ENCODE assay signal across 16 cellular contexts in genomic region chr1:24486296-24487065, GRCh38. TPM values are rescaled to one million over a fixed set of nuclear protein-coding genes. Genes with fewer than 3 reads are reported as not detected.
DNase-seq lines count a peak whose midpoint lies in the region; ATAC-seq and TF ChIP-seq lines count a peak whose summit lies in the region.
"Had no signal": no experiment of that assay in that cellular context is flagged by ENCODE, and none has a peak within 500 bp of the region (broad histone marks: within the 10 kb centered on the region; RNA-seq: fewer than 3 reads in every experiment).

No MANE protein-coding gene starts in this region.

- peaks cover 45% of the 10 kb centered on the region for H3K4me1 Mint-ChIP-seq in activated CD8-positive, alpha-beta memory T cell treated with anti-CD3 and anti-CD28 coated beads, Interleukin-2, amount 10 ng/mL, durations not matched to agents 7 days and 5 days
- peaks cover 65% of the 10 kb centered on the region for H3K4me1 Mint-ChIP-seq in activated T-helper 1 cell treated with anti-CD3 and anti-CD28 coated beads, Interleukin-12 subunit alpha, Interleukin-12 subunit beta, Interleukin-2, Interleukin-4 antibody, amounts not matched to agents 30 ng/mL and 10 ng/mL and 1 ng/mL, durations not matched to agents 14 hours and 24 hours and 36 hours (ENCODE audit: low read depth)
- H3K4me1 Mint-ChIP-seq in stimulated activated effector memory CD8-positive, alpha-beta T cell treated with anti-CD3 and anti-CD28 coated beads, Interleukin-12 subunit alpha, Interleukin-12 subunit beta, amount 100 ng/mL, for 72 hours: peaks cover 31% of the 10 kb centered on the region

- H3K4me1 ChIP-seq in Peyer's patch: peaks cover 0 to 6% (median 0%) of the 10 kb centered on the region in 4 donors
- H3K4me1 ChIP-seq: adrenal gland had no signal

- H3K27me3 Mint-ChIP-seq in activated CD8-positive, alpha-beta memory T cell treated with anti-CD3 and anti-CD28 coated beads, Interleukin-2, amount 10 ng/mL, durations not matched to agents 7 days and 5 days: no peaks in the 10 kb centered on the region
- no peaks in the 10 kb centered on the region for H3K27me3 Mint-ChIP-seq in activated T-helper 1 cell treated with anti-CD3 and anti-CD28 coated beads, Interleukin-12 subunit alpha, Interleukin-12 subunit beta, Interleukin-2, Interleukin-4 antibody, amounts not matched to agents 30 ng/mL and 10 ng/mL and 1 ng/mL, durations not matched to agents 14 hours and 24 hours and 36 hours (ENCODE audit: insufficient read depth)

- H3K9me3 Mint-ChIP-seq in activated CD8-positive, alpha-beta memory T cell treated with anti-CD3 and anti-CD28 coated beads, Interleukin-2, amount 10 ng/mL, durations not matched to agents 7 days and 5 days (ENCODE audit: low read depth): no peaks in the 10 kb centered on the region
- H3K9me3 Mint-ChIP-seq in activated T-helper 1 cell treated with anti-CD3 and anti-CD28 coated beads, Interleukin-12 subunit alpha, Interleukin-12 subunit beta, Interleukin-2, Interleukin-4 antibody, amounts not matched to agents 30 ng/mL and 10 ng/mL and 1 ng/mL, durations not matched to agents 14 hours and 24 hours and 36 hours: peaks cover 8% of the 10 kb centered on the region
- H3K9me3 Mint-ChIP-seq in stimulated activated effector memory CD8-positive, alpha-beta T cell treated with anti-CD3 and anti-CD28 coated beads, Interleukin-12 subunit alpha, Interleukin-12 subunit beta, amount 100 ng/mL, for 72 hours: no peaks in the 10 kb centered on the region
- H3K9me3 Mint-ChIP-seq: natural killer cell treated with Interleukin-12 subunit alpha and Interleukin-12 subunit beta and Interleukin-15 and Interleukin-18, amount 100 ng/mL, for 72 hours had no signal

- CTCF ChIA-PET in activated CD8-positive, alpha-beta memory T cell treated with anti-CD3 and anti-CD28 coated beads, Interleukin-2, amount 10 ng/mL, durations not matched to agents 7 days and 5 days (lab: Charles Lee): interaction anchor here (0.8 to 7.7 kb wide), 8 partner anchors 10 to 156 kb away, joined by 3 to 49 read pairs (median 4); partner anchors contain the start of genes NIPAL3, RCAN3 and STPG1

- H3K27ac Mint-ChIP-seq in activated CD8-positive, alpha-beta memory T cell treated with anti-CD3 and anti-CD28 coated beads, Interleukin-2, amount 10 ng/mL, durations not matched to agents 7 days and 5 days: peak overlapping the region; percentile 84
- H3K27ac Mint-ChIP-seq in activated T-helper 1 cell treated with anti-CD3 and anti-CD28 coated beads, Interleukin-12 subunit alpha, Interleukin-12 subunit beta, Interleukin-2, Interleukin-4 antibody, amounts not matched to agents 30 ng/mL and 10 ng/mL and 1 ng/mL, durations not matched to agents 14 hours and 24 hours and 36 hours: peak overlapping the region; percentile 93
- peak overlapping the region; percentile 78 for H3K27ac Mint-ChIP-seq in stimulated activated effector memory CD8-positive, alpha-beta T cell treated with anti-CD3 and anti-CD28 coated beads, Interleukin-12 subunit alpha, Interleukin-12 subunit beta, amount 100 ng/mL, for 72 hours

- H3K27me3 ChIP-seq in Peyer's patch: no peaks in the 10 kb centered on the region
- H3K27me3 ChIP-seq: adrenal gland had no signal

- TF ChIP-seq POLR2A in Peyer's patch (IDR thresholded peaks at IDR 0.05): no peak

- no peak for DNase-seq in activated CD8-positive, alpha-beta memory T cell treated with anti-CD3 and anti-CD28 coated beads, Interleukin-2, amount 10 ng/mL, durations not matched to agents 7 days and 5 days
- no peak for DNase-seq in activated CD8-positive, alpha-beta memory T cell treated with anti-CD3 and anti-CD28 coated beads for 24 hours
- DNase-seq in Peyer's patch (peak in 2 of 3 donors; percentile 34 to 49), DMS153 (lab: John Stamatoyannopoulos, UW) (no peak), NAMALWA (ENCODE audit: low spot score) (no peak)
- DNase-seq in activated T-helper 1 cell treated with anti-CD3 and anti-CD28 coated beads, Interleukin-12 subunit alpha, Interleukin-12 subunit beta, Interleukin-2, Interleukin-4 antibody, amounts not matched to agents 30 ng/mL and 10 ng/mL and 1 ng/mL, durations not matched to agents 14 hours and 24 hours and 36 hours (ENCODE audit: low spot score): no peak
- DNase-seq in stimulated activated effector memory CD8-positive, alpha-beta T cell treated with anti-CD3 and anti-CD28 coated beads, Interleukin-12 subunit alpha, Interleukin-12 subunit beta, amount 100 ng/mL, for 72 hours (ENCODE audit: low spot score in 2 of 2): no peak
- DNase-seq: adrenal gland, COR-L47, left ventricle myocardium superior, NCI-H1436 treated with DMSO at 0.1 percent for 48 hours, NCI-H446 treated with DMSO at 0.1 percent for 48 hours had no signal

- H3K36me3 ChIP-seq in Peyer's patch: no peaks in the 10 kb centered on the region
- H3K36me3 ChIP-seq: adrenal gland, thoracic aorta had no signal

- ATAC-seq in activated CD8-positive, alpha-beta memory T cell treated with anti-CD3 and anti-CD28 coated beads, Interleukin-2, amount 10 ng/mL, durations not matched to agents 7 days and 5 days: no peak
- ATAC-seq in stimulated activated effector memory CD8-positive, alpha-beta T cell treated with anti-CD3 and anti-CD28 coated beads, Interleukin-12 subunit alpha, Interleukin-12 subunit beta, amount 100 ng/mL, for 72 hours: no peak
- no peak for ATAC-seq in activated CD4-positive, CD25-positive, alpha-beta regulatory T cell treated with anti-CD3 and anti-CD28 coated beads, Interleukin-2, amount 50 U/mL, for 24 hours
- ATAC-seq: left ventricle myocardium superior; natural killer cell treated with Interleukin-12 subunit alpha and Interleukin-12 subunit beta and Interleukin-15 and Interleukin-18, amount 100 ng/mL, for 72 hours had no signal

- peak overlapping the region; percentile 3 for H3K4me3 Mint-ChIP-seq in activated CD8-positive, alpha-beta memory T cell treated with anti-CD3 and anti-CD28 coated beads, Interleukin-2, amount 10 ng/mL, durations not matched to agents 7 days and 5 days
- peak overlapping the region; percentile 59 for H3K4me3 Mint-ChIP-seq in activated T-helper 1 cell treated with anti-CD3 and anti-CD28 coated beads, Interleukin-12 subunit alpha, Interleukin-12 subunit beta, Interleukin-2, Interleukin-4 antibody, amounts not matched to agents 30 ng/mL and 10 ng/mL and 1 ng/mL, durations not matched to agents 14 hours and 24 hours and 36 hours
- peak overlapping the region; percentile 13 for H3K4me3 Mint-ChIP-seq in stimulated activated effector memory CD8-positive, alpha-beta T cell treated with anti-CD3 and anti-CD28 coated beads, Interleukin-12 subunit alpha, Interleukin-12 subunit beta, amount 100 ng/mL, for 72 hours
- H3K4me3 Mint-ChIP-seq: natural killer cell treated with Interleukin-12 subunit alpha and Interleukin-12 subunit beta and Interleukin-15 and Interleukin-18, amount 100 ng/mL, for 72 hours had no signal

- H3K9me3 ChIP-seq in Peyer's patch: no peaks in the 10 kb centered on the region
- H3K9me3 ChIP-seq: adrenal gland, thoracic aorta had no signal

- TF ChIP-seq CTCF in Peyer's patch (IDR thresholded peaks at IDR 0.05): no peak

- peak overlapping the region in 1 of 4 donors; percentile 56 for H3K27ac ChIP-seq in Peyer's patch
- H3K27ac ChIP-seq: adrenal gland, KMS-11, thoracic aorta had no signal

- intact Hi-C loops in activated T-helper 1 cell treated with anti-CD3 and anti-CD28 coated beads, Interleukin-12 subunit alpha, Interleukin-12 subunit beta, Interleukin-2, Interleukin-4 antibody, amounts not matched to agents 30 ng/mL and 10 ng/mL and 1 ng/mL, durations not matched to agents 14 hours and 24 hours and 36 hours (cut with micrococcal nuclease): loop anchor here (10.0 kb wide), 1 partner anchor 438 kb away; no protein-coding TSS in a partner anchor

- H3K4me3 ChIP-seq in Peyer's patch: no peak overlapping the region
- H3K4me3 ChIP-seq: adrenal gland, thoracic aorta had no signal

- H3K36me3 Mint-ChIP-seq in activated CD8-positive, alpha-beta memory T cell treated with anti-CD3 and anti-CD28 coated beads, Interleukin-2, amount 10 ng/mL, durations not matched to agents 7 days and 5 days: peaks cover 5% of the 10 kb centered on the region
- H3K36me3 Mint-ChIP-seq in activated T-helper 1 cell treated with anti-CD3 and anti-CD28 coated beads, Interleukin-12 subunit alpha, Interleukin-12 subunit beta, Interleukin-2, Interleukin-4 antibody, amounts not matched to agents 30 ng/mL and 10 ng/mL and 1 ng/mL, durations not matched to agents 14 hours and 24 hours and 36 hours (ENCODE audit: low read depth): peaks cover 8% of the 10 kb centered on the region
- H3K36me3 Mint-ChIP-seq in stimulated activated effector memory CD8-positive, alpha-beta T cell treated with anti-CD3 and anti-CD28 coated beads, Interleukin-12 subunit alpha, Interleukin-12 subunit beta, amount 100 ng/mL, for 72 hours: peaks cover 5% of the 10 kb centered on the region

RNA-seq across cellular contexts. Expression of gene RCAN3, which starts 16.2 kb away (rescaled TPM):
- total RNA-seq in activated CD8-positive, alpha-beta memory T cell treated with anti-CD3 and anti-CD28 coated beads, Interleukin-2, amount 10 ng/mL, durations not matched to agents 7 days and 5 days: 10 to 100 TPM; 23.9 to 30.6 TPM
- 10 to 100 TPM in 2 of 4 donors, 1 to 10 TPM in 2; 5.4 to 15.7 (median 9.3) TPM for total RNA-seq in Peyer's patch
- 26.5 and 26.8 TPM in 2 replicates for total RNA-seq in activated T-helper 1 cell treated with anti-CD3 and anti-CD28 coated beads, Interleukin-12 subunit alpha, Interleukin-12 subunit beta, Interleukin-2, Interleukin-4 antibody, amounts not matched to agents 30 ng/mL and 10 ng/mL and 1 ng/mL, durations not matched to agents 14 hours and 24 hours and 36 hours

Comparison
In these comparisons a context has a peak if more than half of its experiments do, and no peak if none do; other contexts are left out.
1. DNase-seq: peak in Peyer's patch (2 of 3); none in activated CD8-positive, alpha-beta memory T cell treated with anti-CD3 and anti-CD28 coated beads, Interleukin-2, amount 10 ng/mL, durations not matched to agents 7 days and 5 days (single experiment), activated CD8-positive, alpha-beta memory T cell treated with anti-CD3 and anti-CD28 coated beads for 24 hours (single experiment), activated T-helper 1 cell treated with anti-CD3 and anti-CD28 coated beads, Interleukin-12 subunit alpha, Interleukin-12 subunit beta, Interleukin-2, Interleukin-4 antibody, amounts not matched to agents 30 ng/mL and 10 ng/mL and 1 ng/mL, durations not matched to agents 14 hours and 24 hours and 36 hours (single experiment), stimulated activated effector memory CD8-positive, alpha-beta T cell treated with anti-CD3 and anti-CD28 coated beads, Interleukin-12 subunit alpha, Interleukin-12 subunit beta, amount 100 ng/mL, for 72 hours (0 of 2), DMS153 (single experiment) and NAMALWA (single experiment).
2. H3K4me3 Mint-ChIP-seq: peak in every context shown above with its lines; median percentile 59 in activated T-helper 1 cell treated with anti-CD3 and anti-CD28 coated beads, Interleukin-12 subunit alpha, Interleukin-12 subunit beta, Interleukin-2, Interleukin-4 antibody, amounts not matched to agents 30 ng/mL and 10 ng/mL and 1 ng/mL, durations not matched to agents 14 hours and 24 hours and 36 hours; 13 in stimulated activated effector memory CD8-positive, alpha-beta T cell treated with anti-CD3 and anti-CD28 coated beads, Interleukin-12 subunit alpha, Interleukin-12 subunit beta, amount 100 ng/mL, for 72 hours; 3 in activated CD8-positive, alpha-beta memory T cell treated with anti-CD3 and anti-CD28 coated beads, Interleukin-2, amount 10 ng/mL, durations not matched to agents 7 days and 5 days.
3. Peak in every context shown above with its lines, with median percentiles within 50 percentile points of each other: H3K27ac Mint-ChIP-seq.